17 cellular contexts compared by ENCODE assay signal in genomic region chr17:57634713-57635465, GRCh38.
DNase-seq lines count a peak whose midpoint lies in the region; ATAC-seq, FAIRE-seq and TF ChIP-seq lines count a peak whose summit lies in the region.
"Had no signal": no experiment of that assay in that cellular context is flagged by ENCODE, and none has a peak within 500 bp of the region (broad histone marks: within the 10 kb centered on the region; RNA-seq: fewer than 3 reads in every experiment).

No MANE protein-coding gene starts in this region.

- DNase-seq in HepG2 (ENCODE audit: low spot score) (no peak), right lobe of liver (no peak), NOMO-1 treated with DMSO at 0.1 percent for 48 hours (lab: John Stamatoyannopoulos, UW; ENCODE audit: unreplicated experiment) (peak; percentile 4), upper lobe of right lung (peak; percentile 25), smooth muscle cell (lab: John Stamatoyannopoulos, UW; ENCODE audit: unreplicated experiment) (no peak), NCI-H2081 (lab: John Stamatoyannopoulos, UW) (no peak)
- DNase-seq: activated T-cell treated with anti-CD3 and anti-CD28 coated beads for 4 hours; caudate nucleus; NCI-H1105 treated with DMSO at 0.1 percent for 48 hours; NCI-H446 treated with DMSO at 0.1 percent for 48 hours; stimulated activated naive CD4-positive, alpha-beta T cell treated with Interleukin-2 at 50 U/mL for 16 hours; SW 1271 had no signal

- POLR2A ChIA-PET in HepG2 (lab: Yijun Ruan, JAX) = no interaction called here

- TSS peak; percentile 15 for BruUV-seq in HepG2 (replicated peaks; lab: Mats Ljungman, UMichigan)

- H3K36me3 Mint-ChIP-seq in dendritic cell treated with granulocyte-macrophage colony-stimulating factor and Interleukin-4, amounts not matched to agents 40 ng/mL and 50 ng/mL, for 4 days (ENCODE audit: low read depth) = no peaks in the 10 kb centered on the region

- no peak overlapping the region for H2AFZ ChIP-seq in HepG2 (ENCODE audit: low read length)
- no peak overlapping the region for H2AFZ ChIP-seq in smooth muscle cell (ENCODE audit: low read depth)

- H3K4me1 ChIP-seq in HepG2 (ENCODE audit: insufficient read depth, low read length) (no peaks in the 10 kb centered on the region), right lobe of liver (no peaks in the 10 kb centered on the region), upper lobe of right lung (no peaks in the 10 kb centered on the region), smooth muscle cell (ENCODE audit: low read depth) (no peaks in the 10 kb centered on the region)

- no peak for TF ChIP-seq POLR2A in HepG2 (IDR thresholded peaks at IDR 0.05; ENCODE audit: insufficient read depth in 1 of 2, low read depth in 2 of 2, low read length in 2 of 2)
- no peak for TF ChIP-seq POLR2A in right lobe of liver (IDR thresholded peaks at IDR 0.05)

- H3K79me2 ChIP-seq in HepG2 (ENCODE audit: insufficient read depth, low read length) (no peaks in the 10 kb centered on the region), smooth muscle cell (ENCODE audit: low read depth) (no peaks in the 10 kb centered on the region)

- H3K27me3 ChIP-seq in HepG2 (ENCODE audit: control insufficient read depth in 1 of 2, insufficient read depth in 2 of 2, low read length in 2 of 2) (no peaks in the 10 kb centered on the region), right lobe of liver (no peaks in the 10 kb centered on the region), upper lobe of right lung (no peaks in the 10 kb centered on the region), smooth muscle cell (ENCODE audit: low read depth) (no peaks in the 10 kb centered on the region)

- peaks cover 60% of the 10 kb centered on the region for H3K4me1 Mint-ChIP-seq in dendritic cell treated with granulocyte-macrophage colony-stimulating factor and Interleukin-4, amounts not matched to agents 40 ng/mL and 50 ng/mL, for 4 days (ENCODE audit: low read depth)
- H3K4me1 Mint-ChIP-seq: activated naive CD4-positive, alpha-beta T cell treated with anti-CD3 and anti-CD28 coated beads, Interleukin-2, amount 50 U/mL, for 24 hours had no signal

- TF ChIP-seq EP300 in HepG2 (IDR thresholded peaks at IDR 0.05; ENCODE audit: low read depth in 2 of 2, low read length in 2 of 2) (no peak), HepG2 (CRISPR knock-in tag; IDR thresholded peaks at IDR 0.05; ENCODE audit: borderline replicate concordance) (no peak)

- intact Hi-C loops in HepG2 (cut with micrococcal nuclease; ENCODE audit: unreplicated experiment) = no loop called here
- intact Hi-C loops in right lobe of liver (cut with DNase I) = no loop called here
- intact Hi-C loops in dendritic cell treated with granulocyte-macrophage colony-stimulating factor and Interleukin-4, amounts not matched to agents 40 ng/mL and 50 ng/mL, for 4 days (cut with micrococcal nuclease) = no loop called here
- intact Hi-C loops in upper lobe of right lung (cut with DNase I) = no loop called here

- peaks cover 12% of the 10 kb centered on the region for H3K9me3 Mint-ChIP-seq in dendritic cell treated with granulocyte-macrophage colony-stimulating factor and Interleukin-4, amounts not matched to agents 40 ng/mL and 50 ng/mL, for 4 days
- H3K9me3 Mint-ChIP-seq: activated naive CD4-positive, alpha-beta T cell treated with anti-CD3 and anti-CD28 coated beads, Interleukin-2, amount 50 U/mL, for 24 hours had no signal

- TF ChIP-seq RAD21 in HepG2 (CRISPR knock-in tag; IDR thresholded peaks at IDR 0.05) = no peak

- no peak overlapping the region for H3K4me2 ChIP-seq in HepG2 (ENCODE audit: low read depth, low read length)
- no peak overlapping the region for H3K4me2 ChIP-seq in smooth muscle cell

- H3K36me3 ChIP-seq in HepG2 (replicated peaks in 1 of 2; ENCODE audit: control insufficient read depth in 1 of 2, insufficient read depth in 2 of 2, low read length in 2 of 2) (peaks cover 49 to 76% of the 10 kb centered on the region in 2 experiments), right lobe of liver (no peaks in the 10 kb centered on the region), upper lobe of right lung (no peaks in the 10 kb centered on the region), smooth muscle cell (ENCODE audit: low read depth) (no peaks in the 10 kb centered on the region)

- no peaks in the 10 kb centered on the region for H3K27me3 Mint-ChIP-seq in dendritic cell treated with granulocyte-macrophage colony-stimulating factor and Interleukin-4, amounts not matched to agents 40 ng/mL and 50 ng/mL, for 4 days
- H3K27me3 Mint-ChIP-seq: activated naive CD4-positive, alpha-beta T cell treated with anti-CD3 and anti-CD28 coated beads, Interleukin-2, amount 50 U/mL, for 24 hours had no signal

- H4K20me1 ChIP-seq in HepG2 (ENCODE audit: insufficient read depth, low read length) (peaks cover 6% of the 10 kb centered on the region; the same call in 1 of the 2 replicates), smooth muscle cell (ENCODE audit: low read depth) (no peaks in the 10 kb centered on the region)

- CTCF ChIA-PET in HepG2 (lab: Yijun Ruan, JAX; ENCODE audit: low intra/inter-chr PET ratio, low total read pairs) = no interaction called here

- H3K4me3 Mint-ChIP-seq in dendritic cell treated with granulocyte-macrophage colony-stimulating factor and Interleukin-4, amounts not matched to agents 40 ng/mL and 50 ng/mL, for 4 days = no peak overlapping the region
- H3K4me3 Mint-ChIP-seq: activated naive CD4-positive, alpha-beta T cell treated with anti-CD3 and anti-CD28 coated beads, Interleukin-2, amount 50 U/mL, for 24 hours; mesothelial cell of epicardium had no signal

- H3K9ac ChIP-seq in HepG2 (ENCODE audit: insufficient read depth, low read depth, low read length) (no peak overlapping the region), smooth muscle cell (ENCODE audit: low read depth) (no peak overlapping the region)

- FAIRE-seq in HepG2 (lab: Jason Lieb, UNC) = no peak
- FAIRE-seq: endometrium had no signal

- H3F3A ChIP-seq in smooth muscle cell (ENCODE audit: low read depth) = no peaks in the 10 kb centered on the region

- 93% methylated on average over 4 of the region's 4 CpGs for whole genome bisulfite sequencing in HepG2 (ENCODE audit: low lambda C conversion rate)
- WGBS in right lobe of liver (ENCODE audit: insufficient coverage, low coverage, low lambda C conversion rate, missing lambda C conversion rate) = 84% methylated on average over 4 of the region's 4 CpGs
- 67% methylated on average over 4 of the region's 4 CpGs for WGBS in smooth muscle cell (ENCODE audit: low lambda C conversion rate)

- in situ Hi-C loops in HepG2 (cut with HindIII; ENCODE audit: extremely low pct_ligation_motif_present, low pct_unique_long_range_greater_than_20kb) = no loop called here

- H3K27ac Mint-ChIP-seq in dendritic cell treated with granulocyte-macrophage colony-stimulating factor and Interleukin-4, amounts not matched to agents 40 ng/mL and 50 ng/mL, for 4 days = peak overlapping the region; percentile 61
- H3K27ac Mint-ChIP-seq: activated naive CD4-positive, alpha-beta T cell treated with anti-CD3 and anti-CD28 coated beads, Interleukin-2, amount 50 U/mL, for 24 hours had no signal

- ATAC-seq in HepG2 (no peak), right lobe of liver (no peak), upper lobe of right lung (peak; percentile 8), HG03159 (IDR thresholded peaks at IDR 0.05; ENCODE audit: unreplicated experiment) (no peak)

- H3K9me3 ChIP-seq in HepG2 (ENCODE audit: low read length) (no peaks in the 10 kb centered on the region), right lobe of liver (no peaks in the 10 kb centered on the region), upper lobe of right lung (no peaks in the 10 kb centered on the region), smooth muscle cell (replicated peaks; ENCODE audit: low read depth) (no peaks in the 10 kb centered on the region)

- H3K27ac ChIP-seq in HepG2 (ENCODE audit: extremely low read length, insufficient read depth, low read length) (no peak overlapping the region), right lobe of liver (no peak overlapping the region), upper lobe of right lung (no peak overlapping the region), smooth muscle cell (ENCODE audit: low read depth) (no peak overlapping the region)

- H3K4me3 ChIP-seq in HepG2 (replicated peaks in 1 of 3; ENCODE audit: insufficient read depth in 1 of 3, low read depth in 2 of 3, low read length in 3 of 3) = no peak overlapping the region
- no peak overlapping the region for H3K4me3 ChIP-seq in right lobe of liver
- no peak overlapping the region for H3K4me3 ChIP-seq in upper lobe of right lung
- H3K4me3 ChIP-seq in smooth muscle cell = no peak overlapping the region

- TF ChIP-seq CTCF in HepG2 (CRISPR knock-in tag; IDR thresholded peaks at IDR 0.05) (no peak), right lobe of liver (IDR thresholded peaks at IDR 0.05) (no peak), upper lobe of right lung (IDR thresholded peaks at IDR 0.05) (no peak), smooth muscle cell (IDR thresholded peaks at IDR 0.05; ENCODE audit: borderline replicate concordance, insufficient read depth, poor library complexity, severe bottlenecking) (no peak)

TF ChIP-seq in HepG2, 621 proteins besides CTCF, POLR2A, EP300 and RAD21:
- TF ChIP-seq, protein P1, sequence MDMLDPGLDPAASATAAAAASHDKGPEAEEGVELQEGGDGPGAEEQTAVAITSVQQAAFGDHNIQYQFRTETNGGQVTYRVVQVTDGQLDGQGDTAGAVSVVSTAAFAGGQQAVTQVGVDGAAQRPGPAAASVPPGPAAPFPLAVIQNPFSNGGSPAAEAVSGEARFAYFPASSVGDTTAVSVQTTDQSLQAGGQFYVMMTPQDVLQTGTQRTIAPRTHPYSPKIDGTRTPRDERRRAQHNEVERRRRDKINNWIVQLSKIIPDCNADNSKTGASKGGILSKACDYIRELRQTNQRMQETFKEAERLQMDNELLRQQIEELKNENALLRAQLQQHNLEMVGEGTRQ (IDR thresholded peaks at IDR 0.05; ENCODE audit: low read depth, low read length) = 0 out of 2 replicates have a peak, but pooled peaks have one; percentile 15
- TF ChIP-seq, protein P1 (CRISPR knock-in tag; IDR thresholded peaks at IDR 0.05; ENCODE audit: borderline replicate concordance) = 0 out of 2 replicates have a peak, but pooled peaks have one; percentile 38
- TF ChIP-seq RAD51 (IDR thresholded peaks at IDR 0.05; ENCODE audit: borderline replicate concordance) (peak; percentile 55; the same call in 1 of the 2 replicates), TSC22D2 (CRISPR knock-in tag; IDR thresholded peaks at IDR 0.05; ENCODE audit: borderline replicate concordance) (no peak)

Comparison
In these comparisons a context has a peak if more than half of its experiments do, and no peak if none do; other contexts are left out.
1. DNase-seq: peak in NOMO-1 treated with DMSO at 0.1 percent for 48 hours (single experiment) and upper lobe of right lung (single experiment); none in HepG2 (single experiment), right lobe of liver (0 of 3), smooth muscle cell (single experiment) and NCI-H2081 (0 of 2).